Comparison of ENCODE assay signal across 20 cellular contexts in genomic region chr6:87675004-87675681, GRCh38. TPM values are rescaled to one million over a fixed set of nuclear protein-coding genes. Genes with fewer than 3 reads are reported as not detected.
DNase-seq lines count a peak whose midpoint lies in the region; ATAC-seq, FAIRE-seq and TF ChIP-seq lines count a peak whose summit lies in the region.
"Had no signal": no experiment of that assay in that cellular context is flagged by ENCODE, and none has a peak within 500 bp of the region (broad histone marks: within the 10 kb centered on the region; RNA-seq: fewer than 3 reads in every experiment).

No MANE protein-coding gene starts in this region.

- DNase-seq in A549 (ENCODE audit: low read depth in 1 of 2, low spot score in 1 of 2) (no peak), NCI-H345 treated with DMSO at 0.1 percent for 48 hours (lab: John Stamatoyannopoulos, UW; ENCODE audit: unreplicated experiment) (peak; percentile 40), aorta (no peak)
- DNase-seq in CD4-positive, alpha-beta memory T cell = no peak
- DNase-seq: activated CD4-positive, alpha-beta T cell treated with anti-CD3 and anti-CD28 coated beads, Interleukin-2, amount 50 U/mL, for 48 hours; activated T-cell treated with anti-CD3 and anti-CD28 coated beads, Interleukin-2, amount 50 U/mL, for 4 hours; esophagus squamous epithelium; mesenchymal stem cell; natural killer cell; NCI-H1694; NCI-H82; stimulated activated CD4-positive, alpha-beta T cell treated with anti-CD3 and anti-CD28 coated beads, Interleukin-4, amount 100 ng/mL, for 4 hours; stimulated activated CD8-positive, alpha-beta memory T cell treated with anti-CD3 and anti-CD28 coated beads, Interleukin-4, amount 100 ng/mL, for 48 hours; testis had no signal

- no peak overlapping the region for H3K4me3 Mint-ChIP-seq in CD4-positive, alpha-beta memory T cell
- H3K4me3 Mint-ChIP-seq: activated T-cell treated with anti-CD3 and anti-CD28 coated beads, Interleukin-2, amount 50 U/mL, for 4 hours; natural killer cell had no signal

- TF ChIP-seq RAD21 in A549 (conservative IDR thresholded peaks at IDR 0.05 in 1 of 2, IDR thresholded peaks at IDR 0.05 in 1 of 2) = no peak

- no peaks in the 10 kb centered on the region for H3K9me3 Mint-ChIP-seq in CD4-positive, alpha-beta memory T cell
- H3K9me3 Mint-ChIP-seq: activated T-cell treated with anti-CD3 and anti-CD28 coated beads, Interleukin-2, amount 50 U/mL, for 4 hours; natural killer cell had no signal

- TF ChIP-seq POLR2A in A549 (IDR thresholded peaks at IDR 0.05; ENCODE audit: low read length) (no peak), gastroesophageal sphincter (IDR thresholded peaks at IDR 0.05) (no peak)

- H3K27ac ChIP-seq in A549 (peak overlapping the region in 1 of 2 experiments; percentile 70; a peak in 4 of 6 replicates), aorta (ENCODE audit: low read depth in 1 of 2, low read length in 2 of 2) (no peak overlapping the region), gastroesophageal sphincter (no peak overlapping the region)
- H3K27ac ChIP-seq in CD4-positive, alpha-beta memory T cell (ENCODE audit: low read depth, low read length) = no peak overlapping the region
- H3K27ac ChIP-seq: esophagus squamous epithelium, RWPE1, skin epidermis, testis had no signal

- peaks cover 42 to 70% of the 10 kb centered on the region in 2 donors for H3K36me3 Mint-ChIP-seq in CD4-positive, alpha-beta memory T cell
- H3K36me3 Mint-ChIP-seq: natural killer cell had no signal

- H3K27me3 ChIP-seq in CD4-positive, alpha-beta memory T cell (ENCODE audit: insufficient read depth, low read length) = no peaks in the 10 kb centered on the region
- no peaks in the 10 kb centered on the region for H3K27me3 ChIP-seq in aorta (ENCODE audit: control insufficient read depth in 1 of 2, insufficient read depth in 2 of 2, low read length in 1 of 2)
- no peaks in the 10 kb centered on the region for H3K27me3 ChIP-seq in gastroesophageal sphincter
- H3K27me3 ChIP-seq: esophagus squamous epithelium, testis had no signal

- ATAC-seq in A549 (no peak), esophagus mucosa (peak; percentile 39), aorta (ENCODE audit: low FRiP score) (no peak), GM21360 (IDR thresholded peaks at IDR 0.05; ENCODE audit: unreplicated experiment) (no peak), gastroesophageal sphincter (no peak)
- ATAC-seq: activated T-cell treated with anti-CD3 and anti-CD28 coated beads, Interleukin-2, amount 50 U/mL, for 4 hours; natural killer cell had no signal

- WGBS in A549 (ENCODE audit: missing lambda C conversion rate) = 47% methylated on average over 4 of the region's 4 CpGs
- 51 to 57% methylated on average over 4 of the region's 4 CpGs for WGBS in aorta, 2 donors
- WGBS in gastroesophageal sphincter (ENCODE audit: low coverage in 1 of 2), 2 donors = 56% methylated on average over 4 of the region's 4 CpGs

- H3K4me1 ChIP-seq in A549 (peaks cover 54% of the 10 kb centered on the region), aorta (ENCODE audit: control insufficient read depth in 1 of 2, insufficient read depth in 2 of 2, low read length in 2 of 2) (no peaks in the 10 kb centered on the region), gastroesophageal sphincter (peaks cover 0 to 19% (median 0%) of the 10 kb centered on the region in 3 donors)
- peaks cover 19% of the 10 kb centered on the region for H3K4me1 ChIP-seq in CD4-positive, alpha-beta memory T cell (ENCODE audit: insufficient read depth, low read length)
- H3K4me1 ChIP-seq: testis had no signal

- peaks cover 22 to 31% (median 28%) of the 10 kb centered on the region in 4 donors for H3K4me1 Mint-ChIP-seq in CD4-positive, alpha-beta memory T cell

- TF ChIP-seq CTCF in A549 (IDR thresholded peaks at IDR 0.05) (no peak), gastroesophageal sphincter (IDR thresholded peaks at IDR 0.05) (no peak)

- H3K9me3 ChIP-seq in A549 = no peaks in the 10 kb centered on the region
- H3K9me3 ChIP-seq in CD4-positive, alpha-beta memory T cell (ENCODE audit: control insufficient read depth in 1 of 2, low read length in 2 of 2) = no peaks in the 10 kb centered on the region
- H3K9me3 ChIP-seq in aorta (ENCODE audit: control insufficient read depth, low read length) = no peaks in the 10 kb centered on the region
- H3K9me3 ChIP-seq in gastroesophageal sphincter = no peaks in the 10 kb centered on the region
- H3K9me3 ChIP-seq: esophagus squamous epithelium, HAP-1, testis had no signal

- TF ChIP-seq EP300 in A549 (IDR thresholded peaks at IDR 0.05) (no peak), gastroesophageal sphincter (IDR thresholded peaks at IDR 0.05) (no peak)

- FAIRE-seq in A549 (lab: Jason Lieb, UNC) = no peak

- H3K27ac Mint-ChIP-seq in CD4-positive, alpha-beta memory T cell = peak overlapping the region in 4 of 7 donors; percentile 14 to 87 (median 36)

- H3K4me2 ChIP-seq in A549 = peak overlapping the region; percentile 10; the same call in 2 of the 3 replicates

- POLR2A ChIA-PET in A549 (lab: Yijun Ruan, JAX) = no interaction called here
- POLR2A ChIA-PET in CD4-positive, alpha-beta memory T cell (lab: Charles Lee; ENCODE audit: partially characterized antibody) = no interaction called here

- H3K27me3 Mint-ChIP-seq in CD4-positive, alpha-beta memory T cell = no peaks in the 10 kb centered on the region

- intact Hi-C loops in CD4-positive, alpha-beta memory T cell (cut with micrococcal nuclease) = no loop called here
- intact Hi-C loops in aorta (cut with DNase I) = no loop called here

- no peak overlapping the region for H3K4me3 ChIP-seq in A549
- H3K4me3 ChIP-seq in CD4-positive, alpha-beta memory T cell (ENCODE audit: low read length in 2 of 2) = no peak overlapping the region
- no peak overlapping the region for H3K4me3 ChIP-seq in aorta (ENCODE audit: low read length in 2 of 2)
- H3K4me3 ChIP-seq in gastroesophageal sphincter = no peak overlapping the region
- H3K4me3 ChIP-seq: esophagus squamous epithelium, HAP-1, skin epidermis, testis had no signal

- CTCF ChIA-PET in A549 (lab: Yijun Ruan, JAX) = no interaction called here
- CTCF ChIA-PET in CD4-positive, alpha-beta memory T cell (lab: Charles Lee; ENCODE audit: partially characterized antibody) = no interaction called here

- H3K36me3 ChIP-seq in CD4-positive, alpha-beta memory T cell (ENCODE audit: insufficient read depth, low read length) = peaks cover 17% of the 10 kb centered on the region
- H3K36me3 ChIP-seq in aorta (ENCODE audit: control insufficient read depth in 1 of 2, insufficient read depth in 2 of 2, low read length in 1 of 2) (peaks cover 0 to 2% of the 10 kb centered on the region in 2 donors), gastroesophageal sphincter (peaks cover 0 to 77% of the 10 kb centered on the region in 2 donors)

TF ChIP-seq in A549, 52 proteins besides CTCF, POLR2A, EP300 and RAD21:
- TF ChIP-seq MAFK (IDR thresholded peaks at IDR 0.05; ENCODE audit: partially characterized antibody) (no peak), MYC (IDR thresholded peaks at IDR 0.05; ENCODE audit: borderline replicate concordance, low read length) (no peak), SREBF2 (IDR thresholded peaks at IDR 0.05) (no peak), RFX5 (IDR thresholded peaks at IDR 0.05) (no peak), ZC3H11A (IDR thresholded peaks at IDR 0.05) (no peak), TFCP2L1 (CRISPR knock-in tag; IDR thresholded peaks at IDR 0.05) (no peak), PBX3 (IDR thresholded peaks at IDR 0.05) (no peak), FOSB (CRISPR knock-in tag; IDR thresholded peaks at IDR 0.05) (no peak), TP53 (CRISPR knock-in tag; IDR thresholded peaks at IDR 0.05) (no peak), ZFP36 (IDR thresholded peaks at IDR 0.05; ENCODE audit: borderline replicate concordance, partially characterized antibody) (no peak), FOSL2 (IDR thresholded peaks at IDR 0.05) (no peak), FOSL2 (CRISPR knock-in tag; IDR thresholded peaks at IDR 0.05) (no peak), CEBPB (IDR thresholded peaks at IDR 0.05) (no peak), NPAS2 (CRISPR knock-in tag; IDR thresholded peaks at IDR 0.05; ENCODE audit: borderline replicate concordance) (no peak), ZSCAN20 (CRISPR knock-in tag; IDR thresholded peaks at IDR 0.05) (no peak)
- TF ChIP-seq, protein P1, sequence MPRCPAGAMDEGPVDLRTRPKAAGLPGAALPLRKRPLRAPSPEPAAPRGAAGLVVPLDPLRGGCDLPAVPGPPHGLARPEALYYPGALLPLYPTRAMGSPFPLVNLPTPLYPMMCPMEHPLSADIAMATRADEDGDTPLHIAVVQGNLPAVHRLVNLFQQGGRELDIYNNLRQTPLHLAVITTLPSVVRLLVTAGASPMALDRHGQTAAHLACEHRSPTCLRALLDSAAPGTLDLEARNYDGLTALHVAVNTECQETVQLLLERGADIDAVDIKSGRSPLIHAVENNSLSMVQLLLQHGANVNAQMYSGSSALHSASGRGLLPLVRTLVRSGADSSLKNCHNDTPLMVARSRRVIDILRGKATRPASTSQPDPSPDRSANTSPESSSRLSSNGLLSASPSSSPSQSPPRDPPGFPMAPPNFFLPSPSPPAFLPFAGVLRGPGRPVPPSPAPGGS (IDR thresholded peaks at IDR 0.05) = no peak

RNA-seq across cellular contexts. Expression of gene AKIRIN2, which starts 26.9 kb away (rescaled TPM):
- polyA plus RNA-seq in A549 (2011; rRNA removed) (23.7 and 28.8 TPM in 2 replicates), A549 (2017; fragmentation: RNase III; extraction: RNeasy Plus Mini Kit Qiagen cat#74134 plus additional on column Dnase treatment) (39.1 to 41.6 TPM (median 40.1 TPM) in 3 replicates), aorta (10 to 100 TPM; 17.8 to 25.1 TPM)
- polyA plus RNA-seq in A549 (2012; cell fraction: cytosol; rRNA removed) = 28.6 and 32.2 TPM in 2 replicates
- polyA plus RNA-seq in A549 (2012; cell fraction: nucleus; rRNA removed) = 28.2 and 33.2 TPM in 2 replicates
- 13.6 and 20.5 TPM in 2 replicates for polyA minus RNA-seq in A549 (2011; rRNA and poly(A)+ RNA removed)
- total RNA-seq in CD4-positive, alpha-beta memory T cell = 10 to 100 TPM; 68.6 to 69.8 TPM
- 10 to 100 TPM; 49.3 to 51.7 TPM for polyA plus RNA-seq in CD4-positive, alpha-beta memory T cell
- total RNA-seq in esophagus mucosa (47.7 TPM), aorta (10 to 100 TPM; 38.5 to 43.5 TPM), gastroesophageal sphincter (10 to 100 TPM; 11.7 to 26.9 (median 16.7) TPM)
